ENCODE assay signal across 2 cellular contexts in the genomic region with DNA sequence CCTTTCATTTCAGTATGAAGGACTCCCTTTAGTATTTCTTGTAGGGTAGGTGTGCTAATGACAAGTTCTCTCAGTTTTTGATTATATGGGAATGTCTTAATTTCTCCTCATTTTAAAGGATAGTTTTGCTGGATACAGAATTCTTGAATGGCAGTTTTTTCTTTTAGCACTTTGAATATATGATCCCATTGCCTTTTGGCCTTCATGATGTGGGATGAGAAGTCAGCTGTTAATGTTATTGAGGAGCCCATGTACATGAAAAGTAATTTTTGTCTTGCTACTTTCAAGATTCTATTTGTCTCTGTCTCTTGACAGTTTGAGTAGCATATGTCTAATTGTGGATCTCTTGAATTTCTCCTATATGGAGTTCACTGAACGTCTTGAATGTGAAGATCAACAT.
A peak's percentile ranks its signal among the peaks of the same experiment; 100 is the strongest.
TF ChIP-seq lines count a peak whose summit lies in the region.

No MANE protein-coding gene starts in this region.

TF ChIP-seq in HepG2, 621 proteins besides CTCF, POLR2A, EP300 and RAD21:
- TF ChIP-seq ZNF317 (CRISPR knock-in tag; IDR thresholded peaks at IDR 0.05), result peak; percentile 97
- TF ChIP-seq MTA3 (CRISPR knock-in tag; IDR thresholded peaks at IDR 0.05), result no peak
- TF ChIP-seq MTF1 (CRISPR knock-in tag; IDR thresholded peaks at IDR 0.05), result no peak
- no peak for TF ChIP-seq ZNF24 (IDR thresholded peaks at IDR 0.05)

TF ChIP-seq in H1, 55 proteins besides CTCF, POLR2A, EP300 and RAD21:
- no peak for TF ChIP-seq RXRA (IDR thresholded peaks at IDR 0.05; ENCODE audit: insufficient read depth, low read depth, low read length)
- TF ChIP-seq BACH1 (IDR thresholded peaks at IDR 0.05; ENCODE audit: low read length), result no peak
- TF ChIP-seq CBX5 (IDR thresholded peaks at IDR 0.05; ENCODE audit: low read depth, low read length), result no peak
- no peak for TF ChIP-seq SP2 (IDR thresholded peaks at IDR 0.05; ENCODE audit: low read length)
- no peak for TF ChIP-seq RFX5 (IDR thresholded peaks at IDR 0.05; ENCODE audit: borderline replicate concordance, low read depth, low read length)
- no peak for TF ChIP-seq TAF7 (optimal IDR thresholded peaks at IDR 0.05; ENCODE audit: borderline replicate concordance, low read depth, low read length)
- TF ChIP-seq, protein P1, sequence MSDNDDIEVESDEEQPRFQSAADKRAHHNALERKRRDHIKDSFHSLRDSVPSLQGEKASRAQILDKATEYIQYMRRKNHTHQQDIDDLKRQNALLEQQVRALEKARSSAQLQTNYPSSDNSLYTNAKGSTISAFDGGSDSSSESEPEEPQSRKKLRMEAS (IDR thresholded peaks at IDR 0.05), result no peak
- no peak for TF ChIP-seq CREB1 (IDR thresholded peaks at IDR 0.05)
- TF ChIP-seq EZH2 (IDR thresholded peaks at IDR 0.05; ENCODE audit: low read depth, low read length, severe bottlenecking), result no peak
- no peak for TF ChIP-seq CEBPB (IDR thresholded peaks at IDR 0.05; ENCODE audit: low read depth, low read length)
- TF ChIP-seq, protein P2, sequence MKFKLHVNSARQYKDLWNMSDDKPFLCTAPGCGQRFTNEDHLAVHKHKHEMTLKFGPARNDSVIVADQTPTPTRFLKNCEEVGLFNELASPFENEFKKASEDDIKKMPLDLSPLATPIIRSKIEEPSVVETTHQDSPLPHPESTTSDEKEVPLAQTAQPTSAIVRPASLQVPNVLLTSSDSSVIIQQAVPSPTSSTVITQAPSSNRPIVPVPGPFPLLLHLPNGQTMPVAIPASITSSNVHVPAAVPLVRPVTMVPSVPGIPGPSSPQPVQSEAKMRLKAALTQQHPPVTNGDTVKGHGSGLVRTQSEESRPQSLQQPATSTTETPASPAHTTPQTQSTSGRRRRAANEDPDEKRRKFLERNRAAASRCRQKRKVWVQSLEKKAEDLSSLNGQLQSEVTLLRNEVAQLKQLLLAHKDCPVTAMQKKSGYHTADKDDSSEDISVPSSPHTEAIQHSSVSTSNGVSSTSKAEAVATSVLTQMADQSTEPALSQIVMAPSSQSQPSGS (IDR thresholded peaks at IDR 0.05; ENCODE audit: low read length), result no peak
- TF ChIP-seq ZNF274 (IDR thresholded peaks at IDR 0.05; ENCODE audit: borderline replicate concordance, extremely low read depth, low read length), result no peak
- no peak for TF ChIP-seq EGR1 (IDR thresholded peaks at IDR 0.05; ENCODE audit: borderline replicate concordance, low read depth, low read length)
- TF ChIP-seq HDAC2 (IDR thresholded peaks at IDR 0.05; ENCODE audit: borderline replicate concordance in 1 of 2, low read depth in 2 of 2, low read length in 2 of 2), result no peak
- TF ChIP-seq KDM4A (IDR thresholded peaks at IDR 0.05; ENCODE audit: low read depth, low read length, severe bottlenecking), result no peak
- no peak for TF ChIP-seq TEAD4 (IDR thresholded peaks at IDR 0.05; ENCODE audit: low read depth, low read length)
- TF ChIP-seq CHD1 (IDR thresholded peaks at IDR 0.05; ENCODE audit: low read depth, low read length), result no peak
